In the genomic region with DNA sequence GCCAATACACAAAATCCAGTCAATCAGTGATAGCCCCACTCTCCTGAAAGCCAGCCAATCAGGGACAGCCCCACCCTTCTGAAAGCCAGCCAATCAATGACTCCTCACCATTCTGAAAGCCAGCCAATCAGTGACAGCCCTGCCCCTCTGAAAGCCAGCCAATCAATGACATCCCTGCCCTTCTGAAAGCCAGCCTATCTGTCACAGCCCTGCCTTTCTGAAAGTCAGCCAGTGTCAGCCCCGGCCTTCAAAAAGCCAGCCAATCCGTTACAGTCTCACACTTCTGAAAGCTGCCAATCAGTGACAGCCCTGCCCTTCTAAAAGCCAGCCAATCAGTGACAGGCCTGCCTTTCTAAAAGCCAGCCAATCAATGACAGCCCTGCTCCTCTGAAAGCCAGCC, we compare ENCODE assay signal across 17 cellular contexts.
A peak's percentile ranks its signal among the peaks of the same experiment; 100 is the strongest.
DNase-seq lines count a peak whose midpoint lies in the region; ATAC-seq and TF ChIP-seq lines count a peak whose summit lies in the region.
"Had no signal": no experiment of that assay in that cellular context is flagged by ENCODE, and none has a peak within 500 bp of the region (broad histone marks: within the 10 kb centered on the region; RNA-seq: fewer than 3 reads in every experiment).

No MANE protein-coding gene starts in this region.

- no peaks in the 10 kb centered on the region for H3K4me1 ChIP-seq in CD8-positive, alpha-beta memory T cell (ENCODE audit: insufficient read depth, low read length)

- no peak overlapping the region for H3K4me3 ChIP-seq in CD8-positive, alpha-beta memory T cell (ENCODE audit: low read length)
- H3K4me3 ChIP-seq: vagina had no signal

- H3K27me3 Mint-ChIP-seq in WTC11 (ENCODE audit: low read depth) = no peaks in the 10 kb centered on the region
- H3K27me3 Mint-ChIP-seq in CD8-positive, alpha-beta memory T cell = peaks cover 2 to 40% of the 10 kb centered on the region in 2 donors

- no peaks in the 10 kb centered on the region for H3K36me3 ChIP-seq in CD8-positive, alpha-beta memory T cell (ENCODE audit: insufficient read depth, low read length)
- H3K36me3 ChIP-seq: vagina had no signal

- peak; percentile 22 to 26 for DNase-seq in activated T-cell treated with anti-CD3 and anti-CD28 coated beads, Interleukin-2, amount 50 U/mL, for 48 hours
- no peak for DNase-seq in activated T-cell treated with anti-CD3 and anti-CD28 coated beads, Interleukin-2, amount 50 U/mL, for 1 hour
- DNase-seq in HT-29 (ENCODE audit: low spot score) (peak; percentile 5), WTC11 (ENCODE audit: low spot score) (no peak), mucosa of gallbladder (ENCODE audit: low spot score) (peak; percentile 82)
- DNase-seq in CD8-positive, alpha-beta memory T cell = no peak
- DNase-seq in stimulated activated naive CD4-positive, alpha-beta T cell (lab: John Stamatoyannopoulos, UW) = no peak
- DNase-seq: activated naive CD4-positive, alpha-beta T cell treated with anti-CD3 and anti-CD28 coated beads for 36 hours; endodermal cell; HCEC 1CT; hippocampal formation; NCI-H2227 treated with DMSO at 0.1 percent for 48 hours; stimulated activated CD4-positive, alpha-beta T cell treated with anti-CD3 and anti-CD28 coated beads, Interleukin-2, amount 100 ng/mL, for 48 hours had no signal

- CTCF ChIA-PET in WTC11 (lab: Charles Lee) = no interaction called here
- CTCF ChIA-PET in CD8-positive, alpha-beta memory T cell (lab: Charles Lee) = no interaction called here

- H3K27me3 ChIP-seq in CD8-positive, alpha-beta memory T cell (ENCODE audit: insufficient read depth, low read length, poor library complexity, severe bottlenecking) = no peaks in the 10 kb centered on the region
- H3K27me3 ChIP-seq: vagina had no signal

- H3K27ac ChIP-seq in CD8-positive, alpha-beta memory T cell (ENCODE audit: low read depth, low read length) = no peak overlapping the region
- H3K27ac ChIP-seq: vagina had no signal

- H3K27ac Mint-ChIP-seq in WTC11 = no peak overlapping the region
- no peak overlapping the region for H3K27ac Mint-ChIP-seq in CD8-positive, alpha-beta memory T cell
- H3K27ac Mint-ChIP-seq: activated naive CD4-positive, alpha-beta T cell treated with anti-CD3 and anti-CD28 coated beads for 36 hours; endodermal cell; memory B cell had no signal

- peaks cover 21% of the 10 kb centered on the region for H3K9me3 Mint-ChIP-seq in WTC11
- peaks cover 0 to 2% (median 0%) of the 10 kb centered on the region in 5 donors for H3K9me3 Mint-ChIP-seq in CD8-positive, alpha-beta memory T cell
- H3K9me3 Mint-ChIP-seq: activated naive CD4-positive, alpha-beta T cell treated with anti-CD3 and anti-CD28 coated beads for 36 hours; naive thymus-derived CD8-positive, alpha-beta T cell had no signal

- no peak for ATAC-seq in WTC11
- no peak for ATAC-seq in HG03025 (IDR thresholded peaks at IDR 0.05; ENCODE audit: low FRiP score, unreplicated experiment)

- POLR2A ChIA-PET in WTC11 (lab: Charles Lee) = no interaction called here
- POLR2A ChIA-PET in CD8-positive, alpha-beta memory T cell (lab: Charles Lee) = no interaction called here

- H3K4me3 Mint-ChIP-seq in WTC11 = no peak overlapping the region
- H3K4me3 Mint-ChIP-seq in CD8-positive, alpha-beta memory T cell = no peak overlapping the region
- H3K4me3 Mint-ChIP-seq: activated naive CD4-positive, alpha-beta T cell treated with anti-CD3 and anti-CD28 coated beads for 36 hours; endodermal cell; memory B cell; naive thymus-derived CD8-positive, alpha-beta T cell had no signal

- H3K9me3 ChIP-seq in CD8-positive, alpha-beta memory T cell (ENCODE audit: low read length) = no peaks in the 10 kb centered on the region
- H3K9me3 ChIP-seq: vagina had no signal

- peaks cover 6% of the 10 kb centered on the region; the same call in 1 of the 2 replicates for H3K36me3 Mint-ChIP-seq in WTC11
- no peaks in the 10 kb centered on the region for H3K36me3 Mint-ChIP-seq in CD8-positive, alpha-beta memory T cell
- H3K36me3 Mint-ChIP-seq: memory B cell; naive thymus-derived CD8-positive, alpha-beta T cell had no signal

- TF ChIP-seq CTCF in WTC11 (IDR thresholded peaks at IDR 0.05) = no peak

- no peaks in the 10 kb centered on the region for H3K4me1 Mint-ChIP-seq in WTC11
- no peaks in the 10 kb centered on the region for H3K4me1 Mint-ChIP-seq in CD8-positive, alpha-beta memory T cell
- H3K4me1 Mint-ChIP-seq: endodermal cell, memory B cell had no signal

TF ChIP-seq in WTC11, 78 proteins besides CTCF, POLR2A, EP300 and RAD21:
- no peak for TF ChIP-seq GRHL2 (CRISPR knock-in tag; IDR thresholded peaks at IDR 0.05; ENCODE audit: insufficient replicate concordance, severe bottlenecking)
- TF ChIP-seq NFYB (CRISPR knock-in tag; conservative IDR thresholded peaks at IDR 0.05; ENCODE audit: low read depth) = peak; percentile 61
- TF ChIP-seq, protein P1, sequence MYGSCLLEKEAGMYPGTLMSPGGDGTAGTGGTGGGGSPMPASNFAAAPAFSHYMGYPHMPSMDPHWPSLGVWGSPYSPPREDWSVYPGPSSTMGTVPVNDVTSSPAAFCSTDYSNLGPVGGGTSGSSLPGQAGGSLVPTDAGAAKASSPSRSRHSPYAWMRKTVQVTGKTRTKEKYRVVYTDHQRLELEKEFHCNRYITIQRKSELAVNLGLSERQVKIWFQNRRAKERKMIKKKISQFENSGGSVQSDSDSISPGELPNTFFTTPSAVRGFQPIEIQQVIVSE (CRISPR knock-in tag; IDR thresholded peaks at IDR 0.05; ENCODE audit: borderline replicate concordance) = no peak

Comparison
In these comparisons a context has a peak if more than half of its experiments do, and no peak if none do; other contexts are left out.
1. DNase-seq: peak in activated T-cell treated with anti-CD3 and anti-CD28 coated beads, Interleukin-2, amount 50 U/mL, for 48 hours (2 of 2), HT-29 (single experiment) and mucosa of gallbladder (single experiment); none in activated T-cell treated with anti-CD3 and anti-CD28 coated beads, Interleukin-2, amount 50 U/mL, for 1 hour (single experiment), WTC11 (single experiment), CD8-positive, alpha-beta memory T cell (0 of 5) and stimulated activated naive CD4-positive, alpha-beta T cell (0 of 6).